In the genomic region with DNA sequence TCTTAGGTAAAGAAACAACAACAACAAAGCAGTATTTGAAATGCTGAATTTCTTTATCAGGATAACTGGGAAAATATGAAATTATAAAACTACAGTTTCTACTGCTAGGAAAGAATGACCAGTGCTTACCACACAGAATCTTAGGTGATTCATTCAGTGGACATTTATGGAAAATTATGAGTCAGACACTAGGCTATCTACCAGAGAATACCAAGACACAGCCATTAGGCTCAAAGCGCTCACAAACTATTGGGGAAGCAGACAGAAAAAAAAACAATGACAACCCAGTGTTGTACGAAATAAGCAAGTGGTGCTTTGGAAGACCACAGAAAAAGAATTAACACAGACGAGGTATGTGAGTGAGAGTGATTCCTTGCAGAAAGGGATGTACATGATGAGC, we compare ENCODE assay signal across 12 cellular contexts.
A peak's percentile ranks its signal among the peaks of the same experiment; 100 is the strongest.
DNase-seq lines count a peak whose midpoint lies in the region; ATAC-seq and TF ChIP-seq lines count a peak whose summit lies in the region.
"Had no signal": no experiment of that assay in that cellular context is flagged by ENCODE, and none has a peak within 500 bp of the region (broad histone marks: within the 10 kb centered on the region; RNA-seq: fewer than 3 reads in every experiment).

No MANE protein-coding gene starts in this region.

- in situ Hi-C loops in Caki2 (cut with HindIII; ENCODE audit: low pct_unique_long_range_greater_than_20kb, low sequenced_read_pairs) = no loop called here

- no peaks in the 10 kb centered on the region for H3K4me1 ChIP-seq in upper lobe of right lung
- H3K4me1 ChIP-seq: parathyroid adenoma, thyroid gland had no signal

- no peaks in the 10 kb centered on the region for H3K9me3 ChIP-seq in upper lobe of right lung
- H3K9me3 ChIP-seq: thyroid gland had no signal

- H3K27me3 ChIP-seq in upper lobe of right lung = no peaks in the 10 kb centered on the region
- H3K27me3 ChIP-seq: thyroid gland had no signal

- intact Hi-C loops in upper lobe of right lung (cut with DNase I) = no loop called here

- TF ChIP-seq CTCF in NB4 (IDR thresholded peaks at IDR 0.05; ENCODE audit: low read depth, low read length) = no peak
- no peak for TF ChIP-seq CTCF in omental fat pad (IDR thresholded peaks at IDR 0.05)
- TF ChIP-seq CTCF in upper lobe of right lung (IDR thresholded peaks at IDR 0.05) = no peak

- DNase-seq in Caki2 (ENCODE audit: low read depth) = peak; percentile 64
- peak; percentile 15 for DNase-seq in NB4 (ENCODE audit: low read depth)
- peak; percentile 77 for DNase-seq in dermis blood vessel endothelial cell
- no peak for DNase-seq in omental fat pad (ENCODE audit: low spot score)
- no peak for DNase-seq in T1000 (lab: John Stamatoyannopoulos, UW)
- no peak for DNase-seq in upper lobe of right lung
- no peak for DNase-seq in activated T-cell treated with anti-CD3 and anti-CD28 coated beads, Interleukin-2, amount 50 U/mL, for 1 hour
- DNase-seq: NCI-H1930, thyroid gland had no signal

- H3K27ac ChIP-seq in upper lobe of right lung = no peak overlapping the region
- H3K27ac ChIP-seq: parathyroid adenoma, thyroid gland had no signal

- H3K4me3 ChIP-seq in NB4 (ENCODE audit: low read depth, low read length) = no peak overlapping the region
- H3K4me3 ChIP-seq in upper lobe of right lung = no peak overlapping the region
- H3K4me3 ChIP-seq: lung, thyroid gland had no signal

- ATAC-seq in omental fat pad (ENCODE audit: low FRiP score) (peak; percentile 59), upper lobe of right lung (no peak), GM21825 (IDR thresholded peaks at IDR 0.05; ENCODE audit: unreplicated experiment) (no peak)

- TF ChIP-seq POLR2A in NB4 (IDR thresholded peaks at IDR 0.05; ENCODE audit: extremely low read depth, insufficient read length) = no peak

- no peaks in the 10 kb centered on the region for H3K36me3 ChIP-seq in upper lobe of right lung
- H3K36me3 ChIP-seq: thyroid gland had no signal

Comparison
In these comparisons a context has a peak if more than half of its experiments do, and no peak if none do; other contexts are left out.
1. DNase-seq: peak in Caki2 (single experiment), NB4 (single experiment) and dermis blood vessel endothelial cell (single experiment); none in omental fat pad (single experiment), T1000 (single experiment), upper lobe of right lung (single experiment) and activated T-cell treated with anti-CD3 and anti-CD28 coated beads, Interleukin-2, amount 50 U/mL, for 1 hour (single experiment).